In genomic region chr1:16897653-16898052, GRCh38 we compare ENCODE assay signal across 13 cellular contexts. TPM values are rescaled to one million over a fixed set of nuclear protein-coding genes. Genes with fewer than 3 reads are reported as not detected.
DNase-seq lines count a peak whose midpoint lies in the region; ATAC-seq and TF ChIP-seq lines count a peak whose summit lies in the region.
"Not testable (repeated sequence)": the region's sequence is repeated elsewhere in the genome, so short reads cannot be mapped to it uniquely, and the experiment has no call there.
"Had no signal": no experiment of that assay in that cellular context is flagged by ENCODE, and none has a peak within 500 bp of the region (broad histone marks: within the 10 kb centered on the region; RNA-seq: fewer than 3 reads in every experiment).

No MANE protein-coding gene starts in this region.

- H3K9ac ChIP-seq in BLaER1; SK-N-MC (ENCODE audit: insufficient read length): not testable (repeated sequence)

- ATAC-seq in activated CD4-positive, alpha-beta T cell treated with anti-CD3 and anti-CD28 coated beads for 36 hours; stimulated activated memory B cell treated with anti-CD40 and anti-IgM and Interleukin-4, amounts not matched to agents 10 μg/mL and 1 μg/mL and 100 μg/mL, for 72 hours: not testable (repeated sequence)

- not testable (repeated sequence) for H3K27ac ChIP-seq in BLaER1
- 0 out of 2 replicates have a peak overlapping the region, but pooled peaks have one; percentile 25 for H3K27ac ChIP-seq in SK-N-MC

- not testable (repeated sequence) for TF ChIP-seq CTCF in brain (conservative IDR thresholded peaks at IDR 0.05); mesothelial cell of epicardium (IDR thresholded peaks at IDR 0.05; ENCODE audit: unreplicated experiment)

- H3K4me1 ChIP-seq in BLaER1, result peaks cover 37% of the 10 kb centered on the region

- H4K20me1 ChIP-seq in BLaER1, result not testable (repeated sequence)

- not testable (repeated sequence) for H3K9me3 ChIP-seq in BLaER1; SK-N-MC (ENCODE audit: low read depth, low read length)

- not testable (repeated sequence) for H3K4me3 ChIP-seq in BLaER1, SK-N-MC

- not testable (repeated sequence) for H3K27me3 Mint-ChIP-seq in activated CD4-positive, alpha-beta T cell treated with anti-CD3 and anti-CD28 coated beads for 36 hours; activated T-helper 1 cell treated with anti-CD3 and anti-CD28 coated beads, Interleukin-12 subunit alpha, Interleukin-12 subunit beta, Interleukin-2, Interleukin-4 antibody, amounts not matched to agents 30 ng/mL and 10 ng/mL and 1 ng/mL, durations not matched to agents 14 hours and 24 hours and 36 hours (ENCODE audit: insufficient read depth); brain; mesothelial cell of epicardium (ENCODE audit: low read depth); stimulated activated memory B cell treated with anti-CD40 and anti-IgM and Interleukin-4, amounts not matched to agents 10 μg/mL and 1 μg/mL and 100 μg/mL, for 72 hours

- not testable (repeated sequence) for H3K36me3 Mint-ChIP-seq in activated CD4-positive, alpha-beta T cell treated with anti-CD3 and anti-CD28 coated beads for 36 hours (ENCODE audit: low read depth); activated T-helper 1 cell treated with anti-CD3 and anti-CD28 coated beads, Interleukin-12 subunit alpha, Interleukin-12 subunit beta, Interleukin-2, Interleukin-4 antibody, amounts not matched to agents 30 ng/mL and 10 ng/mL and 1 ng/mL, durations not matched to agents 14 hours and 24 hours and 36 hours (ENCODE audit: low read depth); brain; mesothelial cell of epicardium; stimulated activated memory B cell treated with anti-CD40 and anti-IgM and Interleukin-4, amounts not matched to agents 10 μg/mL and 1 μg/mL and 100 μg/mL, for 72 hours

- H3K27ac Mint-ChIP-seq in activated CD4-positive, alpha-beta T cell treated with anti-CD3 and anti-CD28 coated beads for 36 hours, result peak overlapping the region; percentile 73
- H3K27ac Mint-ChIP-seq in activated T-helper 1 cell treated with anti-CD3 and anti-CD28 coated beads, Interleukin-12 subunit alpha, Interleukin-12 subunit beta, Interleukin-2, Interleukin-4 antibody, amounts not matched to agents 30 ng/mL and 10 ng/mL and 1 ng/mL, durations not matched to agents 14 hours and 24 hours and 36 hours, result peak overlapping the region; percentile 88
- H3K27ac Mint-ChIP-seq in brain (peak overlapping the region; percentile 67 to 100 (median 85)), mesothelial cell of epicardium (peak overlapping the region; percentile 87)
- H3K27ac Mint-ChIP-seq in stimulated activated memory B cell treated with anti-CD40 and anti-IgM and Interleukin-4, amounts not matched to agents 10 μg/mL and 1 μg/mL and 100 μg/mL, for 72 hours, result peak overlapping the region; percentile 98

- intact Hi-C loops in activated CD4-positive, alpha-beta T cell treated with anti-CD3 and anti-CD28 coated beads for 36 hours (cut with DNase I, micrococcal nuclease), result loop anchor here (2.0 to 10.0 kb wide), 2 partner anchors 223 to 1373 kb away; partner anchors contain the start of gene CASP9 (in 1 of the 2)
- intact Hi-C loops in activated T-helper 1 cell treated with anti-CD3 and anti-CD28 coated beads, Interleukin-12 subunit alpha, Interleukin-12 subunit beta, Interleukin-2, Interleukin-4 antibody, amounts not matched to agents 30 ng/mL and 10 ng/mL and 1 ng/mL, durations not matched to agents 14 hours and 24 hours and 36 hours (cut with micrococcal nuclease), result loop anchor here (2.0 kb wide), 1 partner anchor 157 kb away; the partner anchor contains the start of gene SDHB

- peak; percentile 52 for DNase-seq in ELR (ENCODE audit: low read depth)
- not testable (repeated sequence) for DNase-seq in SK-N-MC (ENCODE audit: low read depth, low spot score); activated CD4-positive, alpha-beta T cell treated with anti-CD3 and anti-CD28 coated beads for 36 hours; activated T-helper 1 cell treated with anti-CD3 and anti-CD28 coated beads, Interleukin-12 subunit alpha, Interleukin-12 subunit beta, Interleukin-2, Interleukin-4 antibody, amounts not matched to agents 30 ng/mL and 10 ng/mL and 1 ng/mL, durations not matched to agents 14 hours and 24 hours and 36 hours (ENCODE audit: low spot score); mesothelial cell of epicardium (ENCODE audit: low spot score in 2 of 2, unreplicated experiment in 2 of 2)

- H3K4me3 Mint-ChIP-seq in activated CD4-positive, alpha-beta T cell treated with anti-CD3 and anti-CD28 coated beads for 36 hours, result peak overlapping the region; percentile 25
- peak overlapping the region; percentile 72 for H3K4me3 Mint-ChIP-seq in activated T-helper 1 cell treated with anti-CD3 and anti-CD28 coated beads, Interleukin-12 subunit alpha, Interleukin-12 subunit beta, Interleukin-2, Interleukin-4 antibody, amounts not matched to agents 30 ng/mL and 10 ng/mL and 1 ng/mL, durations not matched to agents 14 hours and 24 hours and 36 hours
- H3K4me3 Mint-ChIP-seq in brain, result peak overlapping the region; percentile 62 to 86 (median 74)
- H3K4me3 Mint-ChIP-seq in mesothelial cell of epicardium, result peak overlapping the region; percentile 37
- peak overlapping the region; percentile 36 for H3K4me3 Mint-ChIP-seq in stimulated activated memory B cell treated with anti-CD40 and anti-IgM and Interleukin-4, amounts not matched to agents 10 μg/mL and 1 μg/mL and 100 μg/mL, for 72 hours

- not testable (repeated sequence) for H3K9me3 Mint-ChIP-seq in activated CD4-positive, alpha-beta T cell treated with anti-CD3 and anti-CD28 coated beads for 36 hours (ENCODE audit: low read depth); activated T-helper 1 cell treated with anti-CD3 and anti-CD28 coated beads, Interleukin-12 subunit alpha, Interleukin-12 subunit beta, Interleukin-2, Interleukin-4 antibody, amounts not matched to agents 30 ng/mL and 10 ng/mL and 1 ng/mL, durations not matched to agents 14 hours and 24 hours and 36 hours; brain; mesothelial cell of epicardium; stimulated activated memory B cell treated with anti-CD40 and anti-IgM and Interleukin-4, amounts not matched to agents 10 μg/mL and 1 μg/mL and 100 μg/mL, for 72 hours

- H3K4me2 ChIP-seq in BLaER1, result peak overlapping the region; percentile 93; the same call in 1 of the 2 replicates

- POLR2A ChIA-PET in activated CD4-positive, alpha-beta T cell treated with anti-CD3 and anti-CD28 coated beads for 36 hours (lab: Charles Lee), result interaction anchor here (0.7 kb wide), 1 partner anchor 946 kb away, joined by 3 read pairs; no protein-coding TSS in a partner anchor

- H3K27me3 ChIP-seq in BLaER1, result not testable (repeated sequence)

- H3K36me3 ChIP-seq in BLaER1; SK-N-MC (ENCODE audit: insufficient read depth, low read length): not testable (repeated sequence)

- CTCF ChIA-PET in activated CD4-positive, alpha-beta T cell treated with anti-CD3 and anti-CD28 coated beads for 36 hours (lab: Charles Lee), result not testable (repeated sequence)

- peaks cover 43% of the 10 kb centered on the region for H3K4me1 Mint-ChIP-seq in activated CD4-positive, alpha-beta T cell treated with anti-CD3 and anti-CD28 coated beads for 36 hours
- H3K4me1 Mint-ChIP-seq in activated T-helper 1 cell treated with anti-CD3 and anti-CD28 coated beads, Interleukin-12 subunit alpha, Interleukin-12 subunit beta, Interleukin-2, Interleukin-4 antibody, amounts not matched to agents 30 ng/mL and 10 ng/mL and 1 ng/mL, durations not matched to agents 14 hours and 24 hours and 36 hours (ENCODE audit: low read depth), result peaks cover 40% of the 10 kb centered on the region
- H3K4me1 Mint-ChIP-seq in brain, result peaks cover 47% of the 10 kb centered on the region
- peaks cover 32% of the 10 kb centered on the region for H3K4me1 Mint-ChIP-seq in mesothelial cell of epicardium
- H3K4me1 Mint-ChIP-seq in stimulated activated memory B cell treated with anti-CD40 and anti-IgM and Interleukin-4, amounts not matched to agents 10 μg/mL and 1 μg/mL and 100 μg/mL, for 72 hours, result peaks cover 36% of the 10 kb centered on the region

RNA-seq across cellular contexts. Expression of gene RNU1-2, which starts 1.9 kb away (rescaled TPM):
- total RNA-seq in activated CD4-positive, alpha-beta T cell treated with anti-CD3 and anti-CD28 coated beads for 36 hours, result 1,000 to 10,000 TPM; 1,573 to 2,291 TPM
- 2,178 and 3,041 TPM in 2 replicates for total RNA-seq in activated T-helper 1 cell treated with anti-CD3 and anti-CD28 coated beads, Interleukin-12 subunit alpha, Interleukin-12 subunit beta, Interleukin-2, Interleukin-4 antibody, amounts not matched to agents 30 ng/mL and 10 ng/mL and 1 ng/mL, durations not matched to agents 14 hours and 24 hours and 36 hours
- not detected for polyA plus RNA-seq in brain (ENCODE audit: insufficient read depth, low read depth, low replicate concordance)
- total RNA-seq in mesothelial cell of epicardium, result 3,774 to 3,945 TPM (median 3,937 TPM) in 3 replicates
- total RNA-seq: HT1080, M059J, right atrium auricular region had no signal
- polyA plus RNA-seq: hepatocyte, small intestine had no signal

RNA-seq across cellular contexts. Expression of gene CROCC, which starts 24.1 kb away (rescaled TPM):
- total RNA-seq in activated CD4-positive, alpha-beta T cell treated with anti-CD3 and anti-CD28 coated beads for 36 hours, result 10 to 100 TPM; 18.4 to 25.7 TPM
- total RNA-seq in activated T-helper 1 cell treated with anti-CD3 and anti-CD28 coated beads, Interleukin-12 subunit alpha, Interleukin-12 subunit beta, Interleukin-2, Interleukin-4 antibody, amounts not matched to agents 30 ng/mL and 10 ng/mL and 1 ng/mL, durations not matched to agents 14 hours and 24 hours and 36 hours, result 22.1 and 22.6 TPM in 2 replicates
- 29.1 TPM for polyA plus RNA-seq in brain (ENCODE audit: insufficient read depth, low read depth, low replicate concordance)
- 81.3 to 86.4 TPM (median 86.1 TPM) in 3 replicates for total RNA-seq in mesothelial cell of epicardium
